Comparison of ENCODE assay signal across 1 cellular context in genomic region chrX:87578978-87579377, GRCh38.
TF ChIP-seq lines count a peak whose summit lies in the region.

No MANE protein-coding gene starts in this region.

TF ChIP-seq in endothelial cell of umbilical vein, 7 proteins besides CTCF, POLR2A, EP300 and RAD21:
- TF ChIP-seq FOS (IDR thresholded peaks at IDR 0.05; ENCODE audit: borderline replicate concordance, insufficient read depth, low read length): no peak
- no peak for TF ChIP-seq MYC (IDR thresholded peaks at IDR 0.05; ENCODE audit: low read depth, low read length)
- TF ChIP-seq, protein P1, sequence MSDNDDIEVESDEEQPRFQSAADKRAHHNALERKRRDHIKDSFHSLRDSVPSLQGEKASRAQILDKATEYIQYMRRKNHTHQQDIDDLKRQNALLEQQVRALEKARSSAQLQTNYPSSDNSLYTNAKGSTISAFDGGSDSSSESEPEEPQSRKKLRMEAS (IDR thresholded peaks at IDR 0.05; ENCODE audit: insufficient read depth, insufficient read length): no peak
- TF ChIP-seq JUN (IDR thresholded peaks at IDR 0.05; ENCODE audit: borderline replicate concordance, insufficient read depth, insufficient read length, low read depth): no peak
- TF ChIP-seq POLR2AphosphoS5 (IDR thresholded peaks at IDR 0.05; ENCODE audit: insufficient read depth, low read depth, low read length): no peak
- TF ChIP-seq GATA2 (IDR thresholded peaks at IDR 0.05; ENCODE audit: insufficient read depth, insufficient read length, low read depth, low read length): no peak
- TF ChIP-seq EZH2 (IDR thresholded peaks at IDR 0.05; ENCODE audit: borderline replicate concordance, low read depth, low read length, severe bottlenecking): no peak
TF ChIP-seq in endothelial cell of umbilical vein: peak in this region for 0.
